ENCODE assay signal across 1 cellular context in genomic region chr17:43040655-43041054, GRCh38.
TF ChIP-seq lines count a peak whose summit lies in the region.

No MANE protein-coding gene starts in this region.

TF ChIP-seq in HepG2, 621 proteins besides CTCF, POLR2A, EP300 and RAD21 (continued from another document):
- TF ChIP-seq, protein P1, sequence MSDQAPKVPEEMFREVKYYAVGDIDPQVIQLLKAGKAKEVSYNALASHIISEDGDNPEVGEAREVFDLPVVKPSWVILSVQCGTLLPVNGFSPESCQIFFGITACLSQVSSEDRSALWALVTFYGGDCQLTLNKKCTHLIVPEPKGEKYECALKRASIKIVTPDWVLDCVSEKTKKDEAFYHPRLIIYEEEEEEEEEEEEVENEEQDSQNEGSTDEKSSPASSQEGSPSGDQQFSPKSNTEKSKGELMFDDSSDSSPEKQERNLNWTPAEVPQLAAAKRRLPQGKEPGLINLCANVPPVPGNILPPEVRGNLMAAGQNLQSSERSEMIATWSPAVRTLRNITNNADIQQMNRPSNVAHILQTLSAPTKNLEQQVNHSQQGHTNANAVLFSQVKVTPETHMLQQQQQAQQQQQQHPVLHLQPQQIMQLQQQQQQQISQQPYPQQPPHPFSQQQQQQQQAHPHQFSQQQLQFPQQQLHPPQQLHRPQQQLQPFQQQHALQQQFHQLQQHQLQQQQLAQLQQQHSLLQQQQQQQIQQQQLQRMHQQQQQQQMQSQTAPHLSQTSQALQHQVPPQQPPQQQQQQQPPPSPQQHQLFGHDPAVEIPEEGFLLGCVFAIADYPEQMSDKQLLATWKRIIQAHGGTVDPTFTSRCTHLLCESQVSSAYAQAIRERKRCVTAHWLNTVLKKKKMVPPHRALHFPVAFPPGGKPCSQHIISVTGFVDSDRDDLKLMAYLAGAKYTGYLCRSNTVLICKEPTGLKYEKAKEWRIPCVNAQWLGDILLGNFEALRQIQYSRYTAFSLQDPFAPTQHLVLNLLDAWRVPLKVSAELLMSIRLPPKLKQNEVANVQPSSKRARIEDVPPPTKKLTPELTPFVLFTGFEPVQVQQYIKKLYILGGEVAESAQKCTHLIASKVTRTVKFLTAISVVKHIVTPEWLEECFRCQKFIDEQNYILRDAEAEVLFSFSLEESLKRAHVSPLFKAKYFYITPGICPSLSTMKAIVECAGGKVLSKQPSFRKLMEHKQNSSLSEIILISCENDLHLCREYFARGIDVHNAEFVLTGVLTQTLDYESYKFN (CRISPR knock-in tag; conservative IDR thresholded peaks at IDR 0.05) = peak; percentile 42; the same call in 1 of the 2 replicates
TF ChIP-seq in HepG2: peak in this region for 23.
